Comparison of ENCODE assay signal across 15 cellular contexts in genomic region chr4:73603854-73604584, GRCh38. TPM values are rescaled to one million over a fixed set of nuclear protein-coding genes. Genes with fewer than 3 reads are reported as not detected.
DNase-seq lines count a peak whose midpoint lies in the region; ATAC-seq, FAIRE-seq and TF ChIP-seq lines count a peak whose summit lies in the region.
"Had no signal": no experiment of that assay in that cellular context is flagged by ENCODE, and none has a peak within 500 bp of the region (broad histone marks: within the 10 kb centered on the region; RNA-seq: fewer than 3 reads in every experiment).

No MANE protein-coding gene starts in this region.

- H4K20me1 ChIP-seq in GM12878 (ENCODE audit: control insufficient read depth, insufficient read depth), result no peaks in the 10 kb centered on the region
- no peaks in the 10 kb centered on the region for H4K20me1 ChIP-seq in HepG2 (ENCODE audit: insufficient read depth, low read length)

- H3K4me2 ChIP-seq in GM12878 (ENCODE audit: control insufficient read depth, insufficient read depth) (no peak overlapping the region; the same call in 1 of the 2 replicates), HepG2 (ENCODE audit: low read depth, low read length) (peak overlapping the region; percentile 50; the same call in 1 of the 2 replicates)

- H3K9ac ChIP-seq in GM12878 (ENCODE audit: control insufficient read depth, insufficient read depth, low read length) (no peak overlapping the region), HepG2 (ENCODE audit: insufficient read depth, low read depth, low read length) (peak overlapping the region; percentile 35; the same call in 1 of the 2 replicates)

- in situ Hi-C loops in GM12878 (cut with MboI) (loop anchor here (5.0 to 25.0 kb wide), 2 partner anchors 133 to 1492 kb away; no protein-coding TSS in a partner anchor), HepG2 (cut with HindIII; ENCODE audit: extremely low pct_ligation_motif_present, low pct_unique_long_range_greater_than_20kb) (no loop called here)

- ATAC-seq in GM12878 (peak; percentile 19), HepG2 (no peak), heart right ventricle (no peak), GM21576 (IDR thresholded peaks at IDR 0.05; ENCODE audit: unreplicated experiment) (no peak), HG03159 (IDR thresholded peaks at IDR 0.05; ENCODE audit: unreplicated experiment) (no peak)
- ATAC-seq: HCT116 had no signal

- H3K36me3 ChIP-seq in GM12878 (ENCODE audit: control insufficient read depth in 2 of 2, insufficient read depth in 2 of 2, low read length in 1 of 2), result no peaks in the 10 kb centered on the region
- H3K36me3 ChIP-seq in HepG2 (replicated peaks in 1 of 2; ENCODE audit: control insufficient read depth in 1 of 2, insufficient read depth in 2 of 2, low read length in 2 of 2), result no peaks in the 10 kb centered on the region
- H3K36me3 ChIP-seq in heart right ventricle, result no peaks in the 10 kb centered on the region
- H3K36me3 ChIP-seq: thoracic aorta had no signal

- CTCF ChIA-PET in GM12878 (lab: Yijun Ruan, JAX), result interaction anchor here (0.8 to 3.9 kb wide), 10 partner anchors 11 to 48 kb away, joined by 3 to 29 read pairs (median 4); no protein-coding TSS in a partner anchor
- CTCF ChIA-PET in HepG2 (lab: Yijun Ruan, JAX; ENCODE audit: low intra/inter-chr PET ratio, low total read pairs), result no interaction called here

- FAIRE-seq in GM12878 (lab: Jason Lieb, UNC) (no peak), HepG2 (lab: Jason Lieb, UNC) (no peak)

- TF ChIP-seq CTCF in GM12878 (IDR thresholded peaks at IDR 0.05 in 2 of 3, conservative IDR thresholded peaks at IDR 0.05 in 1 of 3; ENCODE audit: control insufficient read depth in 2 of 3, extremely low read depth in 1 of 3, insufficient read depth in 1 of 3, low read depth in 3 of 3, low read length in 3 of 3), result no peak
- TF ChIP-seq CTCF in HepG2 (CRISPR knock-in tag; IDR thresholded peaks at IDR 0.05), result no peak
- TF ChIP-seq CTCF in heart right ventricle (IDR thresholded peaks at IDR 0.05), result no peak

- intact Hi-C loops in GM12878 (cut with micrococcal nuclease; ENCODE audit: unreplicated experiment), result no loop called here
- intact Hi-C loops in HepG2 (cut with micrococcal nuclease; ENCODE audit: unreplicated experiment), result no loop called here
- intact Hi-C loops in heart right ventricle (cut with DNase I), result no loop called here

- POLR2A ChIA-PET in GM12878 (lab: Charles Lee) (interaction anchor here (0.7 to 5.3 kb wide), 6 partner anchors 9 to 49 kb away, joined by 3 to 52 read pairs (median 6); partner anchors contain the start of gene RASSF6), HepG2 (lab: Yijun Ruan, JAX) (no interaction called here)

- BruUV-seq in GM12878 (replicated peaks; lab: Mats Ljungman, UMichigan) (TSS peak; percentile 78), HepG2 (replicated peaks; lab: Mats Ljungman, UMichigan) (TSS peak; percentile 54)

- H3K79me2 ChIP-seq in GM12878 (ENCODE audit: control insufficient read depth, insufficient read depth, low read length) (no peaks in the 10 kb centered on the region), HepG2 (ENCODE audit: insufficient read depth, low read length) (no peaks in the 10 kb centered on the region)

- WGBS in GM12878 (ENCODE audit: insufficient coverage, insufficient replicate concordance, low lambda C conversion rate, missing lambda C conversion rate), result 35% methylated on average over 12 of the region's 12 CpGs
- 87% methylated on average over 12 of the region's 12 CpGs for WGBS in HepG2 (ENCODE audit: low lambda C conversion rate)
- 78 to 79% methylated on average over 12 of the region's 12 CpGs for WGBS in heart right ventricle, 2 donors

- TF ChIP-seq RAD21 in GM12878 (IDR thresholded peaks at IDR 0.05; ENCODE audit: insufficient read depth, low read depth, low read length) (no peak), HepG2 (CRISPR knock-in tag; IDR thresholded peaks at IDR 0.05) (no peak)

- H3K27me3 ChIP-seq in GM12878 (replicated peaks in 1 of 2; ENCODE audit: control insufficient read depth in 2 of 2, insufficient read depth in 2 of 2, low read length in 1 of 2) (no peaks in the 10 kb centered on the region), HepG2 (ENCODE audit: control insufficient read depth in 1 of 2, insufficient read depth in 2 of 2, low read length in 2 of 2) (no peaks in the 10 kb centered on the region), heart right ventricle (peaks cover 0 to under 1% (median 0%) of the 10 kb centered on the region in 7 donors)

- H2AFZ ChIP-seq in GM12878 (ENCODE audit: control insufficient read depth, low read depth, low read length), result peak overlapping the region; percentile 66
- no peak overlapping the region for H2AFZ ChIP-seq in HepG2 (ENCODE audit: low read length)

- H3K27ac ChIP-seq in GM12878 (ENCODE audit: control insufficient read depth, insufficient read depth), result no peak overlapping the region
- H3K27ac ChIP-seq in HepG2 (ENCODE audit: extremely low read length, insufficient read depth, low read length), result peak overlapping the region; percentile 56
- H3K27ac ChIP-seq in heart right ventricle, result no peak overlapping the region
- H3K27ac ChIP-seq: thoracic aorta had no signal

- RAD21 ChIA-PET in GM12878 (lab: Charles Lee; ENCODE audit: unreplicated experiment), result interaction anchor here (0.9 to 5.7 kb wide), 11 partner anchors 8 to 50 kb away, joined by 3 to 39 read pairs (median 8); partner anchors contain the start of gene RASSF6

- TF ChIP-seq POLR2A in GM12878 (IDR thresholded peaks at IDR 0.05; ENCODE audit: low read depth, low read length) (no peak), HepG2 (IDR thresholded peaks at IDR 0.05; ENCODE audit: insufficient read depth in 1 of 2, low read depth in 2 of 2, low read length in 2 of 2) (no peak)

- H3K4me1 ChIP-seq in GM12878 (ENCODE audit: control insufficient read depth, insufficient read depth, low read length) (peaks cover 16% of the 10 kb centered on the region), HepG2 (ENCODE audit: insufficient read depth, low read length) (peaks cover 94% of the 10 kb centered on the region), heart right ventricle (no peaks in the 10 kb centered on the region)

- SMC1A ChIA-PET in GM12878 (lab: Charles Lee; ENCODE audit: uncharacterized antibody, unreplicated experiment), result interaction anchor here (0.8 to 5.6 kb wide), 10 partner anchors 9 to 58 kb away, joined by 3 to 44 read pairs (median 18); partner anchors contain the start of gene RASSF6

- H3K4me3 ChIP-seq in GM12878 (no peak overlapping the region), HepG2 (replicated peaks in 1 of 3; ENCODE audit: insufficient read depth in 1 of 3, low read depth in 2 of 3, low read length in 3 of 3) (no peak overlapping the region), heart right ventricle (no peak overlapping the region)
- H3K4me3 ChIP-seq: thoracic aorta had no signal

- 0 out of 4 replicates have a peak, but pooled peaks of 1 of the 2 experiments have one; percentile 38 for TF ChIP-seq EP300 in GM12878 (IDR thresholded peaks at IDR 0.05; ENCODE audit: borderline replicate concordance in 1 of 2, control insufficient read depth in 1 of 2, low read depth in 2 of 2, low read length in 2 of 2)
- no peak for TF ChIP-seq EP300 in HepG2 (IDR thresholded peaks at IDR 0.05; ENCODE audit: low read depth in 2 of 2, low read length in 2 of 2)
- TF ChIP-seq EP300 in HepG2 (CRISPR knock-in tag; IDR thresholded peaks at IDR 0.05; ENCODE audit: borderline replicate concordance), result no peak

- H3K9me3 ChIP-seq in GM12878 (replicated peaks; ENCODE audit: control insufficient read depth, insufficient read depth, low read length) (no peaks in the 10 kb centered on the region; the same call in 2 of the 3 replicates), HepG2 (ENCODE audit: low read length) (no peaks in the 10 kb centered on the region), heart right ventricle (no peaks in the 10 kb centered on the region)
- H3K9me3 ChIP-seq: thoracic aorta had no signal

- peak; percentile 28 for DNase-seq in NCI-H1436 treated with DMSO at 0.1 percent for 48 hours (lab: John Stamatoyannopoulos, UW)
- no peak for DNase-seq in NCI-H1436 (lab: John Stamatoyannopoulos, UW)
- DNase-seq in GM12878 (ENCODE audit: low read depth, low spot score), result no peak
- no peak for DNase-seq in HepG2 (ENCODE audit: low spot score)
- DNase-seq in DMS153 (lab: John Stamatoyannopoulos, UW), result no peak
- no peak for DNase-seq in heart right ventricle
- DNase-seq: activated CD4-positive, alpha-beta T cell treated with anti-CD3 and anti-CD28 coated beads, Interleukin-2, amount 10 ng/mL, durations not matched to agents 24 days and 14 days; aorta; DMS 273 treated with DMSO at 0.1 percent for 48 hours; NCI-H1694; retina had no signal

RNA-seq across cellular contexts. Expression of gene RASSF6, which starts 16.2 kb away (rescaled TPM):
- 7.9 and 10.8 TPM in 2 replicates for total RNA-seq in GM12878 (2013; cell fraction: nucleolus; rRNA removed)
- total RNA-seq in GM12878 (2014; rRNA removed) (0.28 and 0.33 TPM in 2 replicates), GM12878 (2014; rRNA removed; fragmentation: Illumina TruSeq; extraction: Trizol) (0.55 and 0.76 TPM in 2 replicates), GM12878 (2021) (0.43 and 0.62 TPM in 2 replicates), HepG2 (2016; rRNA removed; fragmentation: Illumina TruSeq; extraction: Trizol) (0.11 and 0.42 TPM in 2 replicates), heart right ventricle (under 1 TPM in 1 of 10 donors, not detected in 9; 0.06 TPM)
- polyA plus RNA-seq in GM12878 (2011; ENCODE audit: low read depth), result 0.50 TPM
- polyA plus RNA-seq in GM12878 (2011; rRNA removed) (2.9 and 4.9 TPM in 2 replicates), GM12878 (2014; fragmentation: Illumina TruSeq; extraction: Trizol) (0.57 and 0.74 TPM in 2 replicates), GM12878 (2014; fragmentation: Nextera tagmentation; extraction: Ambion mirVana) (under 1 TPM; 0.35 to 0.40 TPM), GM12878 (2014; rRNA removed) (0.56 and 0.69 TPM in 2 replicates), GM12878 (2016; fragmentation: Nextera tagmentation; extraction: Ambion mirVana) (under 1 TPM; 0.33 to 0.52 TPM), HepG2 (2011; rRNA removed) (0.03 and 0.04 TPM in 2 replicates), heart right ventricle (not detected)
- 0.93 and 1.3 TPM in 2 replicates for polyA plus RNA-seq in GM12878 (2011; cell fraction: cytosol; rRNA removed)
- 2.8 and 3.9 TPM in 2 replicates for polyA plus RNA-seq in GM12878 (2011; cell fraction: nucleus; rRNA removed)
- 0.58 and 0.88 TPM in 2 replicates for polyA plus RNA-seq in GM12878 (2012)
- polyA minus RNA-seq in GM12878 (2011; rRNA and poly(A)+ RNA removed), result 2.1 TPM in 2 replicates
- 1.2 TPM in 2 replicates for polyA minus RNA-seq in GM12878 (2011; cell fraction: cytosol; rRNA and poly(A)+ RNA removed)
- 3.5 and 8.0 TPM in 2 replicates for polyA minus RNA-seq in GM12878 (2011; cell fraction: nucleus; rRNA and poly(A)+ RNA removed)
- not detected in 2 replicates for total RNA-seq in HepG2 (2016; cell fraction: cytosol; rRNA removed; fragmentation: Illumina TruSeq; extraction: Trizol; ENCODE audit: low read depth)
- 0.13 and 0.24 TPM in 2 replicates for total RNA-seq in HepG2 (2016; cell fraction: insoluble cytoplasmic fraction; rRNA removed; fragmentation: Illumina TruSeq; extraction: Trizol)
- 0.06 TPM in 1 of 2 replicates, not detected in the other for total RNA-seq in HepG2 (2016; cell fraction: membrane; rRNA removed; fragmentation: Illumina TruSeq; extraction: Trizol)
- 0.09 and 0.25 TPM in 2 replicates for total RNA-seq in HepG2 (2016; cell fraction: nucleus; rRNA removed; fragmentation: Illumina TruSeq; extraction: Trizol)
- polyA plus RNA-seq in HepG2 (2011; cell fraction: cytosol; rRNA removed), result 0.01 and 0.03 TPM in 2 replicates
- 0.03 and 0.06 TPM in 2 replicates for polyA plus RNA-seq in HepG2 (2011; cell fraction: nucleus; rRNA removed)
- polyA plus RNA-seq in HepG2 (2012), result 0.03 TPM in 1 of 2 replicates, not detected in the other
- polyA plus RNA-seq in HepG2 (2016; cell fraction: cytosol; fragmentation: Illumina TruSeq; extraction: Trizol; ENCODE audit: low read depth), result 0.25 TPM in 1 of 2 replicates, not detected in the other
- 0.23 and 0.33 TPM in 2 replicates for polyA plus RNA-seq in HepG2 (2016; cell fraction: insoluble cytoplasmic fraction; fragmentation: Illumina TruSeq; extraction: Trizol; ENCODE audit: low read depth)
- 0.05 and 0.12 TPM in 2 replicates for polyA plus RNA-seq in HepG2 (2016; cell fraction: membrane; fragmentation: Illumina TruSeq; extraction: Trizol; ENCODE audit: low read depth)
- polyA plus RNA-seq in HepG2 (2016; cell fraction: nucleus; fragmentation: Illumina TruSeq; extraction: Trizol; ENCODE audit: insufficient read depth, low read depth), result 0.25 and 0.49 TPM in 2 replicates
- polyA minus RNA-seq in HepG2 (2011; rRNA and poly(A)+ RNA removed; ENCODE audit: low replicate concordance), result 0.07 and 0.10 TPM in 2 replicates
- not detected in 2 replicates for polyA minus RNA-seq in HepG2 (2011; cell fraction: cytosol; rRNA and poly(A)+ RNA removed)
- polyA minus RNA-seq in HepG2 (2011; cell fraction: nucleus; rRNA and poly(A)+ RNA removed), result 0.26 TPM in 1 of 2 replicates, not detected in the other
- total RNA-seq: activated CD4-positive, alpha-beta T cell treated with anti-CD3 and anti-CD28 coated beads, Interleukin-2, amount 10 ng/mL, durations not matched to agents 24 days and 14 days; aorta had no signal
